7 cellular contexts compared by ENCODE assay signal in the genomic region with DNA sequence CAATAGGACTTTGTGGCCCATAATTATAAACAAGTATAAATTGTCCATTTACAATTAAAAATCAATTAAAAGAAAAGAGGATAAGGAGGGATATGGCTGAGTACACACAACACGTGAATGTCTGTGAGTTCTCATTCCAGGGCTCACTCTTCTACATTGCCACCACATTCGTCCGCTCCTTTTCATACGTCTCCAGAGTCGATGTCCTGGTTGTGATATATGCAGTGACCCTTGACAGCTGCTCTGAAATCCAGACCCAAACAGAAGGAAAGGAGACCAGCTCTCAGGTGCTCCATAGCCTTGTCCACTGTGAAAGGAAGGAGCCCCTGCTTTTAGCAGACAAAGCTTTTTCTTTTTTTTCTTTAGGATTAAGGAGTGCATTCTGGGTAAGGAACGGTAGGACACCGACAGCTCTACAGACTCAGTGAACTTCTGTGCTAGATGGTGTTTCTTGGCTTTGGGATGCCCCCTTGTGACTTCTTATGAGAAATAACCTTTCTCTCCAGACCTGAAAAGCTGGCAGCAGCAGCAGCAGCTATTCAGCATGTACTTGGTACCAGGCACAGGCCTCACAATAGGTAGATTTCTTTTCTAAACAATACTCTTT. TPM values are rescaled to one million over a fixed set of nuclear protein-coding genes. Genes with fewer than 3 reads are reported as not detected.
DNase-seq lines count a peak whose midpoint lies in the region; ATAC-seq and TF ChIP-seq lines count a peak whose summit lies in the region.

No MANE protein-coding gene starts in this region.

- peaks cover 3% of the 10 kb centered on the region for H3K4me1 Mint-ChIP-seq in endodermal cell

- peak; percentile 75 for ATAC-seq in PC-3
- ATAC-seq in GM21528 (IDR thresholded peaks at IDR 0.05; ENCODE audit: low FRiP score, unreplicated experiment): no peak

- H3K27ac Mint-ChIP-seq in endodermal cell: peak overlapping the region; percentile 86

- H3K79me2 ChIP-seq in PC-3 (ENCODE audit: low read length): no peaks in the 10 kb centered on the region

- no peak overlapping the region for H3K9ac ChIP-seq in PC-3 (ENCODE audit: low read length)
- H3K9ac ChIP-seq in endodermal cell (ENCODE audit: extremely low read depth, low read length, poor library complexity, severe bottlenecking): no peak overlapping the region

- H3K9me3 ChIP-seq in PC-3 (ENCODE audit: low read length): no peaks in the 10 kb centered on the region
- H3K9me3 ChIP-seq in endodermal cell (ENCODE audit: control insufficient read depth, low read length): peaks cover 4% of the 10 kb centered on the region
- H3K9me3 ChIP-seq in suprapubic skin: no peaks in the 10 kb centered on the region

- no peak for TF ChIP-seq EP300 in suprapubic skin (IDR thresholded peaks at IDR 0.05)

- in situ Hi-C loops in KBM-7 (cut with MboI; ENCODE audit: low pct_unique_long_range_greater_than_20kb, low sequenced_read_pairs): no loop called here

- H3K9me3 Mint-ChIP-seq in endodermal cell: peaks cover 6% of the 10 kb centered on the region

- WGBS in endodermal cell (ENCODE audit: insufficient coverage in 1 of 2, insufficient read length in 1 of 2), 2 experiments: 69 to 74% methylated on average over 6 to 7 of the region's 7 CpGs
- 65% methylated on average over 7 of the region's 7 CpGs for WGBS in suprapubic skin

- peaks cover 57% of the 10 kb centered on the region for H3K36me3 Mint-ChIP-seq in endodermal cell (ENCODE audit: low read depth)

- no peaks in the 10 kb centered on the region for H3K27me3 Mint-ChIP-seq in endodermal cell (ENCODE audit: insufficient read depth)

- H3F3A ChIP-seq in PC-3 (ENCODE audit: low read length, unreplicated experiment): no peaks in the 10 kb centered on the region

- H3K9me2 ChIP-seq in PC-3 (replicated peaks; ENCODE audit: low read length): no peaks in the 10 kb centered on the region

- H3K27me3 ChIP-seq in PC-3 (ENCODE audit: low read length): no peaks in the 10 kb centered on the region
- H3K27me3 ChIP-seq in endodermal cell (ENCODE audit: control insufficient read depth, insufficient read depth, low read length, poor library complexity, severe bottlenecking): no peaks in the 10 kb centered on the region
- no peaks in the 10 kb centered on the region for H3K27me3 ChIP-seq in suprapubic skin

- BruUV-seq in PC-3 (replicated peaks; lab: Mats Ljungman, UMichigan): no TSS peak

- no peaks in the 10 kb centered on the region for H4K20me1 ChIP-seq in PC-3 (ENCODE audit: low read length)

- CTCF ChIA-PET in PC-3 (lab: Charles Lee): interaction anchor here (0.5 to 1.2 kb wide), 12 partner anchors 14 to 347 kb away, joined by 3 to 13 read pairs (median 4); partner anchors contain the start of genes MRPL48, RAB6A and UCP2

- no peak overlapping the region for H3K4me3 Mint-ChIP-seq in endodermal cell

- POLR2A ChIA-PET in PC-3 (lab: Charles Lee; ENCODE audit: unreplicated experiment): interaction anchor here (0.6 kb wide), 1 partner anchor 19 kb away, joined by 21 read pairs; no protein-coding TSS in a partner anchor

- H3K4me3 ChIP-seq in PC-3 (ENCODE audit: low read length) (no peak overlapping the region), endodermal cell (ENCODE audit: low read length) (no peak overlapping the region), suprapubic skin (no peak overlapping the region)

- no peak for TF ChIP-seq POLR2A in suprapubic skin (IDR thresholded peaks at IDR 0.05)

- intact Hi-C loops in PC-3 (cut with micrococcal nuclease): loop anchor here (10.0 kb wide), 1 partner anchor 166 kb away; the partner anchor contains the start of gene RAB6A

- H3K4me1 ChIP-seq in PC-3 (ENCODE audit: insufficient read depth, low read length) (peaks cover 20% of the 10 kb centered on the region), endodermal cell (ENCODE audit: control insufficient read depth, insufficient read depth, low read length) (no peaks in the 10 kb centered on the region), suprapubic skin (no peaks in the 10 kb centered on the region)

- H3K27ac ChIP-seq in PC-3 (ENCODE audit: low read length) (peak overlapping the region; percentile 40), endodermal cell (ENCODE audit: low read depth, low read length) (no peak overlapping the region), suprapubic skin (no peak overlapping the region)

- peak; percentile 86 for DNase-seq in ELF-1 (ENCODE audit: low read depth, low spot score)
- peak; percentile 82 for DNase-seq in KBM-7
- peak; percentile 85 for DNase-seq in PC-3
- DNase-seq in endodermal cell: peak; percentile 76
- DNase-seq in myocyte (ENCODE audit: low read depth): peak; percentile 61
- no peak for DNase-seq in suprapubic skin (ENCODE audit: low spot score in 2 of 2)

- TF ChIP-seq CTCF in PC-3 (conservative IDR thresholded peaks at IDR 0.05; ENCODE audit: low read depth, low read length) (peak; percentile 76), endodermal cell (conservative IDR thresholded peaks at IDR 0.05) (peak; percentile 80), suprapubic skin (IDR thresholded peaks at IDR 0.05) (no peak)

- no peak overlapping the region for H2AFZ ChIP-seq in PC-3 (ENCODE audit: low read length)

- no peak overlapping the region for H3K4me2 ChIP-seq in PC-3 (ENCODE audit: low read length)

- H3K36me3 ChIP-seq in PC-3 (ENCODE audit: low read depth, low read length): peaks cover 12% of the 10 kb centered on the region
- H3K36me3 ChIP-seq in endodermal cell (ENCODE audit: control insufficient read depth, insufficient read depth, low read length): peaks cover 42% of the 10 kb centered on the region
- peaks cover 63% of the 10 kb centered on the region for H3K36me3 ChIP-seq in suprapubic skin

RNA-seq across cellular contexts. Expression of gene DNAJB13, which starts 19.7 kb away (rescaled TPM):
- total RNA-seq in PC-3 (2014; rRNA removed) (0.29 and 0.46 TPM in 2 replicates), endodermal cell (1 to 10 TPM in 1 of 2 donors, under 1 TPM in 1; 0.44 to 1.2 TPM), myocyte (0.36 and 0.83 TPM in 2 replicates), suprapubic skin (not detected)
- 0.43 TPM for polyA plus RNA-seq in endodermal cell (2013, experiment 1 of 2)
- 0.58 TPM for polyA plus RNA-seq in endodermal cell (2013, experiment 2 of 2)
- 0.84 TPM for polyA plus RNA-seq in myocyte (2012)

RNA-seq across cellular contexts. Expression of gene UCP2, which starts 51.5 kb away (rescaled TPM):
- total RNA-seq in PC-3 (2014; rRNA removed) (6.4 and 11.9 TPM in 2 replicates), endodermal cell (100 to 1,000 TPM; 140 to 202 TPM), myocyte (108 and 148 TPM in 2 replicates), suprapubic skin (10 to 100 TPM in 2 of 4 donors, 1 to 10 TPM in 2; 9.8 to 27.3 (median 12.9) TPM)
- 109 TPM for polyA plus RNA-seq in endodermal cell (2013, experiment 1 of 2)
- 103 TPM for polyA plus RNA-seq in endodermal cell (2013, experiment 2 of 2)
- 141 TPM for polyA plus RNA-seq in myocyte (2012)

RNA-seq across cellular contexts. Expression of gene PAAF1, which starts 54.3 kb away (rescaled TPM):
- total RNA-seq in PC-3 (2014; rRNA removed) (13.3 and 19.5 TPM in 2 replicates), endodermal cell (10 to 100 TPM; 31.3 to 74.3 TPM), myocyte (49.6 and 57.1 TPM in 2 replicates), suprapubic skin (10 to 100 TPM; 10.7 to 15.4 (median 13.7) TPM)
- 35.4 TPM for polyA plus RNA-seq in endodermal cell (2013, experiment 1 of 2)
- 29.5 TPM for polyA plus RNA-seq in endodermal cell (2013, experiment 2 of 2)
- polyA plus RNA-seq in myocyte (2012): 32.9 TPM

RNA-seq across cellular contexts. Expression of gene COA4, which starts 54.5 kb away (rescaled TPM):
- total RNA-seq in PC-3 (2014; rRNA removed) (346 and 367 TPM in 2 replicates), endodermal cell (100 to 1,000 TPM in 1 of 2 donors, 10 to 100 TPM in 1; 85.7 to 151 TPM), myocyte (184 and 205 TPM in 2 replicates), suprapubic skin (10 to 100 TPM; 49.4 to 63.9 (median 57.2) TPM)
- polyA plus RNA-seq in endodermal cell (2013, experiment 1 of 2): 65.8 TPM
- 60.9 TPM for polyA plus RNA-seq in endodermal cell (2013, experiment 2 of 2)
- polyA plus RNA-seq in myocyte (2012): 128 TPM

Comparison
In these comparisons a context has a peak if more than half of its experiments do, and no peak if none do; other contexts are left out.
1. DNase-seq: peak in ELF-1 (single experiment), KBM-7 (single experiment), PC-3 (single experiment), endodermal cell (single experiment) and myocyte (single experiment); none in suprapubic skin (0 of 2).
2. CTCF ChIP-seq: peak in PC-3 (single experiment) and endodermal cell (single experiment); none in suprapubic skin (0 of 2).